In genomic region chr18:41744664-41745063, GRCh38 we compare ENCODE assay signal across 16 cellular contexts.
DNase-seq lines count a peak whose midpoint lies in the region; FAIRE-seq and TF ChIP-seq lines count a peak whose summit lies in the region.
"Had no signal": no experiment of that assay in that cellular context is flagged by ENCODE, and none has a peak within 500 bp of the region (broad histone marks: within the 10 kb centered on the region; RNA-seq: fewer than 3 reads in every experiment).

No MANE protein-coding gene starts in this region.

- intact Hi-C loops in MCF 10A (cut with micrococcal nuclease) (loop anchor here (1.0 to 10.0 kb wide), 3 partner anchors 212 to 1330 kb away; no protein-coding TSS in a partner anchor), breast epithelium (cut with DNase I; ENCODE audit: low total_unique reads) (no loop called here)

- H3K4me1 ChIP-seq in breast epithelium (no peaks in the 10 kb centered on the region), adipocyte (ENCODE audit: control insufficient read depth, insufficient read depth, low read length) (no peaks in the 10 kb centered on the region), mesenchymal stem cell (ENCODE audit: control insufficient read depth, insufficient read depth, low read depth, low read length) (no peaks in the 10 kb centered on the region)
- H3K4me1 ChIP-seq: psoas muscle, testis had no signal

- H2BK15ac ChIP-seq in mesenchymal stem cell (ENCODE audit: low read depth, poor library complexity, severe bottlenecking): no peak overlapping the region

- H3K9ac ChIP-seq in adipocyte (ENCODE audit: low read length) (no peak overlapping the region), mesenchymal stem cell (ENCODE audit: low read length) (no peak overlapping the region)

- peaks cover 11% of the 10 kb centered on the region for H3K27me3 Mint-ChIP-seq in MCF 10A (ENCODE audit: insufficient read depth, unreplicated experiment)
- H3K27me3 Mint-ChIP-seq: activated CD4-positive, alpha-beta T cell treated with anti-CD3 and anti-CD28 coated beads, Interleukin-2, amount 10 ng/mL, durations not matched to agents 7 days and 5 days; CD4-positive, alpha-beta memory T cell had no signal

- no peaks in the 10 kb centered on the region for H3K36me3 ChIP-seq in breast epithelium
- no peaks in the 10 kb centered on the region for H3K36me3 ChIP-seq in adipocyte (ENCODE audit: control insufficient read depth, insufficient read depth, low read length, severe bottlenecking)
- no peaks in the 10 kb centered on the region for H3K36me3 ChIP-seq in mesenchymal stem cell (ENCODE audit: control insufficient read depth in 1 of 2, insufficient read depth in 2 of 2, low read depth in 1 of 2, low read length in 2 of 2)

- no peak overlapping the region for H3K27ac ChIP-seq in breast epithelium
- H3K27ac ChIP-seq in mesenchymal stem cell (ENCODE audit: low read length, poor library complexity, severe bottlenecking): no peak overlapping the region
- H3K27ac ChIP-seq: epithelial cell of prostate, psoas muscle, testis had no signal

- TF ChIP-seq POLR2A in breast epithelium (IDR thresholded peaks at IDR 0.05): no peak

- H3K4me1 Mint-ChIP-seq in MCF 10A (ENCODE audit: insufficient read depth, unreplicated experiment): no peaks in the 10 kb centered on the region
- H3K4me1 Mint-ChIP-seq: activated CD4-positive, alpha-beta T cell treated with anti-CD3 and anti-CD28 coated beads, Interleukin-2, amount 10 ng/mL, durations not matched to agents 7 days and 5 days; CD4-positive, alpha-beta memory T cell had no signal

- no peaks in the 10 kb centered on the region for H3K79me1 ChIP-seq in mesenchymal stem cell (replicated peaks; ENCODE audit: low read length, poor library complexity, severe bottlenecking)

- no peak overlapping the region for H2AFZ ChIP-seq in mesenchymal stem cell (ENCODE audit: low read depth, low read length)

- H2BK5ac ChIP-seq in mesenchymal stem cell (ENCODE audit: low read depth, low read length, poor library complexity, severe bottlenecking): no peak overlapping the region

- POLR2A ChIA-PET in MCF 10A (lab: Yijun Ruan, JAX): no interaction called here

- H4K8ac ChIP-seq in mesenchymal stem cell (ENCODE audit: low read length): no peak overlapping the region

- no peak overlapping the region for H4K91ac ChIP-seq in mesenchymal stem cell (ENCODE audit: low read length)

- H2BK12ac ChIP-seq in mesenchymal stem cell (ENCODE audit: low read length in 2 of 2): no peak overlapping the region

- H3K9me3 ChIP-seq in breast epithelium: no peaks in the 10 kb centered on the region
- no peaks in the 10 kb centered on the region for H3K9me3 ChIP-seq in adipocyte (ENCODE audit: control insufficient read depth, low read length)
- no peaks in the 10 kb centered on the region for H3K9me3 ChIP-seq in mesenchymal stem cell (ENCODE audit: control insufficient read depth, low read length)
- H3K9me3 ChIP-seq: psoas muscle, testis had no signal

- WGBS in mesenchymal stem cell: 28% methylated on average over 4 of the region's 4 CpGs

- H3K27me3 ChIP-seq in breast epithelium: no peaks in the 10 kb centered on the region
- peaks cover 3% of the 10 kb centered on the region for H3K27me3 ChIP-seq in adipocyte (replicated peaks; ENCODE audit: control insufficient read depth, insufficient read depth, low read length)
- H3K27me3 ChIP-seq in mesenchymal stem cell (ENCODE audit: control insufficient read depth in 1 of 2, insufficient read depth in 1 of 2, low read length in 2 of 2): no peaks in the 10 kb centered on the region
- H3K27me3 ChIP-seq: testis had no signal

- H2AK5ac ChIP-seq in mesenchymal stem cell (ENCODE audit: low read length, severe bottlenecking): no peak overlapping the region

- H3K27ac Mint-ChIP-seq in MCF 10A (ENCODE audit: low read depth, unreplicated experiment): peak overlapping the region; percentile 21
- H3K27ac Mint-ChIP-seq: activated CD4-positive, alpha-beta T cell treated with anti-CD3 and anti-CD28 coated beads, Interleukin-2, amount 10 ng/mL, durations not matched to agents 7 days and 5 days; CD4-positive, alpha-beta memory T cell had no signal

- in situ Hi-C loops in KBM-7 (cut with MboI; ENCODE audit: low pct_unique_long_range_greater_than_20kb, low sequenced_read_pairs): no loop called here

- H3K4me3 Mint-ChIP-seq in MCF 10A (ENCODE audit: unreplicated experiment): no peak overlapping the region
- H3K4me3 Mint-ChIP-seq: activated CD4-positive, alpha-beta T cell treated with anti-CD3 and anti-CD28 coated beads, Interleukin-2, amount 10 ng/mL, durations not matched to agents 7 days and 5 days; activated T-cell treated with anti-CD3 and anti-CD28 coated beads, Interleukin-2, amount 50 U/mL, for 4 hours; CD4-positive, alpha-beta memory T cell had no signal

- no peak for DNase-seq in MCF 10A (ENCODE audit: unreplicated experiment)
- no peak for DNase-seq in breast epithelium (ENCODE audit: low spot score in 2 of 2)
- peak; percentile 35 for DNase-seq in adipocyte (ENCODE audit: low read depth)
- DNase-seq in mesenchymal stem cell: peak; percentile 16
- no peak for DNase-seq in stimulated activated CD4-positive, alpha-beta T cell treated with anti-CD3 and anti-CD28 coated beads, Interleukin-4, amount 100 ng/mL, for 24 hours
- no peak for DNase-seq in GM19239 (ENCODE audit: insufficient read length, low spot score)
- no peak for DNase-seq in KBM-7
- no peak for DNase-seq in HCEC 1CT
- DNase-seq: activated CD4-positive, alpha-beta T cell treated with anti-CD3 and anti-CD28 coated beads, Interleukin-2, amount 10 ng/mL, durations not matched to agents 7 days and 5 days; activated T-cell treated with anti-CD3 and anti-CD28 coated beads, Interleukin-2, amount 50 U/mL, for 4 hours; CD4-positive, alpha-beta memory T cell; cerebellar nuclear complex; GF-D8 had no signal

- FAIRE-seq in GM19239 (lab: Jason Lieb, UNC): no peak

- no peaks in the 10 kb centered on the region for H3K36me3 Mint-ChIP-seq in MCF 10A (ENCODE audit: insufficient read depth, unreplicated experiment)
- H3K36me3 Mint-ChIP-seq: CD4-positive, alpha-beta memory T cell had no signal

- CTCF ChIA-PET in MCF 10A (lab: Yijun Ruan, JAX): interaction anchor here (0.6 to 1.2 kb wide), 9 partner anchors 14 to 1821 kb away, joined by 3 to 4 read pairs (median 3); no protein-coding TSS in a partner anchor

- H3K4me3 ChIP-seq in breast epithelium (no peak overlapping the region), adipocyte (ENCODE audit: low read length) (no peak overlapping the region), mesenchymal stem cell (ENCODE audit: insufficient read depth in 1 of 2, low read depth in 1 of 2, low read length in 2 of 2) (no peak overlapping the region)
- H3K4me3 ChIP-seq: psoas muscle, testis had no signal

- no peak overlapping the region for H3K14ac ChIP-seq in mesenchymal stem cell (ENCODE audit: low read length in 2 of 2)

- H3K23ac ChIP-seq in mesenchymal stem cell (ENCODE audit: low read length in 2 of 2): no peak overlapping the region

- H3K4me2 ChIP-seq in mesenchymal stem cell (ENCODE audit: low read length, poor library complexity, severe bottlenecking): no peak overlapping the region

- BruUV-seq in MCF 10A (replicated peaks; lab: Mats Ljungman, UMichigan): no TSS peak

- H3K9me3 Mint-ChIP-seq in MCF 10A (ENCODE audit: unreplicated experiment): no peaks in the 10 kb centered on the region
- H3K9me3 Mint-ChIP-seq: activated CD4-positive, alpha-beta T cell treated with anti-CD3 and anti-CD28 coated beads, Interleukin-2, amount 10 ng/mL, durations not matched to agents 7 days and 5 days; activated T-cell treated with anti-CD3 and anti-CD28 coated beads, Interleukin-2, amount 50 U/mL, for 4 hours had no signal

- no peak for TF ChIP-seq CTCF in MCF 10A (IDR thresholded peaks at IDR 0.05; ENCODE audit: unreplicated experiment)
- no peak for TF ChIP-seq CTCF in breast epithelium (IDR thresholded peaks at IDR 0.05)

- H3K4ac ChIP-seq in mesenchymal stem cell (ENCODE audit: low read depth in 1 of 2, low read length in 2 of 2): no peak overlapping the region

- H2BK120ac ChIP-seq in mesenchymal stem cell (ENCODE audit: low read depth, low read length): no peak overlapping the region

- peak overlapping the region in 1 of 2 experiments; percentile 45 for H3K18ac ChIP-seq in mesenchymal stem cell (ENCODE audit: low read depth in 1 of 2, low read length in 2 of 2)

Comparison
In these comparisons a context has a peak if more than half of its experiments do, and no peak if none do; other contexts are left out.
1. DNase-seq: peak in adipocyte (single experiment) and mesenchymal stem cell (single experiment); none in MCF 10A (single experiment), breast epithelium (0 of 2), stimulated activated CD4-positive, alpha-beta T cell treated with anti-CD3 and anti-CD28 coated beads, Interleukin-4, amount 100 ng/mL, for 24 hours (single experiment), GM19239 (single experiment), KBM-7 (single experiment) and HCEC 1CT (single experiment).